8 cellular contexts compared by ENCODE assay signal in the genomic region with DNA sequence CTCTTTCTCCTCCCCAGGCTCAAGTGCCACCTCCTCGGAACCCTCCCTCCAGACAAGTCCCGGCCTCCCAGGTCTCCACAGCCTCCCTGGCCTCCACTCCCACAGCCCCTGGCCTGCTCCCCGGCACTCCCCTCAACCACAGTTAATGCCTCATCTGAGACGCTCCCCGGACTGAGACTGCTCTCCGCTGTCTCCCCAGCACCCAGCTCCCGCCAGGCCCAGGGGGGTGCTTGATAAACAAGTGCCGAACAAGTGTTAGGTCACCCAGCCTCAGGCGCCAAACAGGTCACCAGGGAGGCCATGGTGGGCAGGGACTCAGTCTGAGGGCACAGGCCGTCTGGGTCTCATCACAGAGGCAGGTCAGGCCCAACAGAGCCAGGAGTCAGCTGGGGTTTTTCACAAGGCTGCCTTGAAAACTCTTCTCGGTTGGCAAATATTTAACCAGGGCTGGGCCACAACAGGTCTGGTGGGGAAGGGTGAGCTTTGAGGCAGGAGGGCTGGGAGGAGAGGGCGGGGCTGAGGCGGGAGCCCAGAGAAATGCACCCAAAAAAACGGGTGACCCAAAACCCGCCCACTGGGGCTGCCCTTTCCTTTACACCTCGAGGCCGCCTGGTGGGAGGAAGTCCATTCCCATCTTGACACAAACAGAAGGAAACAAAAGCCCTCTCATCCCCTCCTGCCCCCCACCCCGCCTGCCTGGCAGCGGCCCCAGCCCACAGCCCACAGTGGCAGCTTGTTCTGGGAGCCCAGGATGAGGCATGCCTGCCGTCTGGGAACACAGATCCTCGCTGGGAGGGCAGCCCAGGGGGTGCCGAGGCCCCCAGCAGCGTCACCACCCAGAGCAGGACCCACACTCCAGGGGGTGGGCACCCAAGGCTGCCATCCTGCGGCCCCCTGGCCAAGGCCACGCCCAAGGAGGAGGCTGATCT.
DNase-seq lines count a peak whose midpoint lies in the region; ATAC-seq, FAIRE-seq and TF ChIP-seq lines count a peak whose summit lies in the region.

No MANE protein-coding gene starts in this region.

- intact Hi-C loops in HepG2 (cut with micrococcal nuclease; ENCODE audit: unreplicated experiment) (loop anchor here (1.0 kb wide), 1 partner anchor 34 kb away; no protein-coding TSS in a partner anchor), posterior vena cava (cut with DNase I) (no loop called here)

- no peak; the same call in 1 of the 2 replicates for TF ChIP-seq RAD21 in HepG2 (CRISPR knock-in tag; IDR thresholded peaks at IDR 0.05)

- TF ChIP-seq EP300 in HepG2 (IDR thresholded peaks at IDR 0.05; ENCODE audit: low read depth in 2 of 2, low read length in 2 of 2) (0 out of 4 replicates have a peak, but pooled peaks of 1 of the 2 experiments have one; percentile 10), HepG2 (CRISPR knock-in tag; IDR thresholded peaks at IDR 0.05; ENCODE audit: borderline replicate concordance) (no peak)

- BruUV-seq in HepG2 (replicated peaks; lab: Mats Ljungman, UMichigan), result no TSS peak

- H3K27me3 ChIP-seq in brain microvascular endothelial cell (replicated peaks) (no peaks in the 10 kb centered on the region), HepG2 (ENCODE audit: control insufficient read depth in 1 of 2, insufficient read depth in 2 of 2, low read length in 2 of 2) (no peaks in the 10 kb centered on the region)

- H3K79me2 ChIP-seq in HepG2 (ENCODE audit: insufficient read depth, low read length), result peaks cover 45% of the 10 kb centered on the region

- DNase-seq in DMS153 treated with DMSO at 0.1 percent for 48 hours (lab: John Stamatoyannopoulos, UW; ENCODE audit: unreplicated experiment), result peak; percentile 39
- peak; percentile 90 for DNase-seq in HT1080 (ENCODE audit: low read depth)
- DNase-seq in brain microvascular endothelial cell, result no peak
- peak; percentile 96 for DNase-seq in HepG2 (ENCODE audit: low spot score)
- DNase-seq in stimulated activated CD4-positive, alpha-beta T cell treated with anti-CD3 and anti-CD28 coated beads, Interleukin-12 subunit alpha, Interleukin-12 subunit beta, amount 100 ng/mL, for 4 hours, result no peak
- no peak for DNase-seq in posterior vena cava (ENCODE audit: low spot score)

- no peaks in the 10 kb centered on the region for H3K9me3 ChIP-seq in HepG2 (ENCODE audit: low read length)

- H3K27ac ChIP-seq in brain microvascular endothelial cell (peak overlapping the region; percentile 65), HepG2 (ENCODE audit: extremely low read length, insufficient read depth, low read length) (peak overlapping the region; percentile 78), urinary bladder (ENCODE audit: low read depth) (peak overlapping the region; percentile 90)

- H2AFZ ChIP-seq in HepG2 (ENCODE audit: low read length), result no peak overlapping the region

- H3K4me3 ChIP-seq in brain microvascular endothelial cell (ENCODE audit: low read depth, low read length) (no peak overlapping the region), HepG2 (replicated peaks in 1 of 3; ENCODE audit: insufficient read depth in 1 of 3, low read depth in 2 of 3, low read length in 3 of 3) (peak overlapping the region; percentile 39 to 64 (median 46); a peak in 5 of 6 replicates), urinary bladder (ENCODE audit: low read depth, low read length) (no peak overlapping the region)

- CTCF ChIA-PET in HepG2 (lab: Yijun Ruan, JAX; ENCODE audit: low intra/inter-chr PET ratio, low total read pairs), result no interaction called here

- TF ChIP-seq POLR2A in HepG2 (IDR thresholded peaks at IDR 0.05; ENCODE audit: insufficient read depth in 1 of 2, low read depth in 2 of 2, low read length in 2 of 2), result peak; percentile 51 to 59; a peak in 2 of 4 replicates

- POLR2A ChIA-PET in HepG2 (lab: Yijun Ruan, JAX), result interaction anchor here (0.6 to 2.3 kb wide), 14 partner anchors 10 to 614 kb away, joined by 3 to 23 read pairs (median 4); a partner anchor contains a TSS

- H3K4me1 ChIP-seq in HepG2 (ENCODE audit: insufficient read depth, low read length), result peaks cover 58% of the 10 kb centered on the region
- H3K4me1 ChIP-seq in urinary bladder (ENCODE audit: insufficient read depth), result no peaks in the 10 kb centered on the region

- peaks cover 4% of the 10 kb centered on the region; the same call in 1 of the 2 replicates for H4K20me1 ChIP-seq in HepG2 (ENCODE audit: insufficient read depth, low read length)

- ATAC-seq in HepG2, result peak; percentile 92
- ATAC-seq in GM21367 (IDR thresholded peaks at IDR 0.05; ENCODE audit: unreplicated experiment), result no peak

- peak; percentile 98 for FAIRE-seq in HepG2 (lab: Jason Lieb, UNC)

- peak overlapping the region; percentile 78 for H3K4me2 ChIP-seq in HepG2 (ENCODE audit: low read depth, low read length)

- WGBS in HepG2 (ENCODE audit: low lambda C conversion rate), result 4% methylated on average over 16 of the region's 25 CpGs
- WGBS in urinary bladder, result 36% methylated on average over 25 of the region's 25 CpGs

- in situ Hi-C loops in brain microvascular endothelial cell (cut with HindIII; ENCODE audit: low pct_ligation_motif_present, low sequenced_read_pairs) (no loop called here), HepG2 (cut with HindIII; ENCODE audit: extremely low pct_ligation_motif_present, low pct_unique_long_range_greater_than_20kb) (no loop called here)

- TF ChIP-seq CTCF in brain microvascular endothelial cell (IDR thresholded peaks at IDR 0.05; ENCODE audit: low read depth, low read length, missing control alignments) (peak; percentile 11), HepG2 (CRISPR knock-in tag; IDR thresholded peaks at IDR 0.05) (no peak)

- H3K36me3 ChIP-seq in brain microvascular endothelial cell (replicated peaks) (peaks cover 27% of the 10 kb centered on the region), HepG2 (replicated peaks in 1 of 2; ENCODE audit: control insufficient read depth in 1 of 2, insufficient read depth in 2 of 2, low read length in 2 of 2) (peaks cover 0 to 2% of the 10 kb centered on the region in 2 experiments; a peak in 2 of 5 replicates), urinary bladder (ENCODE audit: insufficient read depth) (no peaks in the 10 kb centered on the region)

- H3K9ac ChIP-seq in HepG2 (ENCODE audit: insufficient read depth, low read depth, low read length), result peak overlapping the region; percentile 70

TF ChIP-seq in HepG2, 621 proteins besides CTCF, POLR2A, EP300 and RAD21 (continues in another document):
- TF ChIP-seq, protein P1, sequence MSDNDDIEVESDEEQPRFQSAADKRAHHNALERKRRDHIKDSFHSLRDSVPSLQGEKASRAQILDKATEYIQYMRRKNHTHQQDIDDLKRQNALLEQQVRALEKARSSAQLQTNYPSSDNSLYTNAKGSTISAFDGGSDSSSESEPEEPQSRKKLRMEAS (IDR thresholded peaks at IDR 0.05), result no peak; the same call in none of the 2 replicates
- peak; percentile 68 for TF ChIP-seq ZNF777 (CRISPR knock-in tag; IDR thresholded peaks at IDR 0.05)
- TF ChIP-seq ZBTB7B (CRISPR knock-in tag; IDR thresholded peaks at IDR 0.05), result 0 out of 2 replicates have a peak, but pooled peaks have one; percentile 15
- no peak for TF ChIP-seq ERF (CRISPR knock-in tag; IDR thresholded peaks at IDR 0.05)
- TF ChIP-seq GATA4 (IDR thresholded peaks at IDR 0.05; ENCODE audit: borderline replicate concordance, low read depth), result no peak
- TF ChIP-seq, protein P2, sequence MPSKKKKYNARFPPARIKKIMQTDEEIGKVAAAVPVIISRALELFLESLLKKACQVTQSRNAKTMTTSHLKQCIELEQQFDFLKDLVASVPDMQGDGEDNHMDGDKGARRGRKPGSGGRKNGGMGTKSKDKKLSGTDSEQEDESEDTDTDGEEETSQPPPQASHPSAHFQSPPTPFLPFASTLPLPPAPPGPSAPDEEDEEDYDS (CRISPR knock-in tag; IDR thresholded peaks at IDR 0.05), result peak; percentile 70
- TF ChIP-seq, protein P3, sequence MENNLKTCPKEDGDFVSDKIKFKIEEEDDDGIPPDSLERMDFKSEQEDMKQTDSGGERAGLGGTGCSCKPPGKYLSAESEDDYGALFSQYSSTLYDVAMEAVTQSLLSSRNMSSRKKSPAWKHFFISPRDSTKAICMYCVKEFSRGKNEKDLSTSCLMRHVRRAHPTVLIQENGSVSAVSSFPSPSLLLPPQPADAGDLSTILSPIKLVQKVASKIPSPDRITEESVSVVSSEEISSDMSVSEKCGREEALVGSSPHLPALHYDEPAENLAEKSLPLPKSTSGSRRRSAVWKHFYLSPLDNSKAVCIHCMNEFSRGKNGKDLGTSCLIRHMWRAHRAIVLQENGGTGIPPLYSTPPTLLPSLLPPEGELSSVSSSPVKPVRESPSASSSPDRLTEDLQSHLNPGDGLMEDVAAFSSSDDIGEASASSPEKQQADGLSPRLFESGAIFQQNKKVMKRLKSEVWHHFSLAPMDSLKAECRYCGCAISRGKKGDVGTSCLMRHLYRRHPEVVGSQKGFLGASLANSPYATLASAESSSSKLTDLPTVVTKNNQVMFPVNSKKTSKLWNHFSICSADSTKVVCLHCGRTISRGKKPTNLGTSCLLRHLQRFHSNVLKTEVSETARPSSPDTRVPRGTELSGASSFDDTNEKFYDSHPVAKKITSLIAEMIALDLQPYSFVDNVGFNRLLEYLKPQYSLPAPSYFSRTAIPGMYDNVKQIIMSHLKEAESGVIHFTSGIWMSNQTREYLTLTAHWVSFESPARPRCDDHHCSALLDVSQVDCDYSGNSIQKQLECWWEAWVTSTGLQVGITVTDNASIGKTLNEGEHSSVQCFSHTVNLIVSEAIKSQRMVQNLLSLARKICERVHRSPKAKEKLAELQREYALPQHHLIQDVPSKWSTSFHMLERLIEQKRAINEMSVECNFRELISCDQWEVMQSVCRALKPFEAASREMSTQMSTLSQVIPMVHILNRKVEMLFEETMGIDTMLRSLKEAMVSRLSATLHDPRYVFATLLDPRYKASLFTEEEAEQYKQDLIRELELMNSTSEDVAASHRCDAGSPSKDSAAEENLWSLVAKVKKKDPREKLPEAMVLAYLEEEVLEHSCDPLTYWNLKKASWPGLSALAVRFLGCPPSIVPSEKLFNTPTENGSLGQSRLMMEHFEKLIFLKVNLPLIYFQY (CRISPR knock-in tag; IDR thresholded peaks at IDR 0.05; ENCODE audit: borderline replicate concordance), result peak; percentile 99
- no peak for TF ChIP-seq ZFYVE20 (CRISPR knock-in tag; IDR thresholded peaks at IDR 0.05; ENCODE audit: borderline replicate concordance, low read depth)
- TF ChIP-seq POLR2AphosphoS2 (IDR thresholded peaks at IDR 0.05; ENCODE audit: low read depth, low read length), result no peak
- TF ChIP-seq, protein P4, sequence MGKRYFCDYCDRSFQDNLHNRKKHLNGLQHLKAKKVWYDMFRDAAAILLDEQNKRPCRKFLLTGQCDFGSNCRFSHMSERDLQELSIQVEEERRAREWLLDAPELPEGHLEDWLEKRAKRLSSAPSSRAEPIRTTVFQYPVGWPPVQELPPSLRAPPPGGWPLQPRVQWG (CRISPR knock-in tag; IDR thresholded peaks at IDR 0.05; ENCODE audit: borderline replicate concordance, low read depth), result no peak

Comparison
In these comparisons a context has a peak if more than half of its experiments do, and no peak if none do; other contexts are left out.
1. DNase-seq: peak in DMS153 treated with DMSO at 0.1 percent for 48 hours (single experiment), HT1080 (single experiment) and HepG2 (single experiment); none in brain microvascular endothelial cell (single experiment), stimulated activated CD4-positive, alpha-beta T cell treated with anti-CD3 and anti-CD28 coated beads, Interleukin-12 subunit alpha, Interleukin-12 subunit beta, amount 100 ng/mL, for 4 hours (single experiment) and posterior vena cava (single experiment).
2. H3K4me3 ChIP-seq: peak in HepG2 (3 of 3); none in brain microvascular endothelial cell (single experiment) and urinary bladder (single experiment).
3. Peak in every context shown above with its lines, with median percentiles within 50 percentile points of each other: H3K27ac ChIP-seq.